In genomic region chr7:123750389-123751230, GRCh38 we compare ENCODE assay signal across 10 cellular contexts. TPM values are rescaled to one million over a fixed set of nuclear protein-coding genes. Genes with fewer than 3 reads are reported as not detected.
DNase-seq lines count a peak whose midpoint lies in the region; ATAC-seq, FAIRE-seq and TF ChIP-seq lines count a peak whose summit lies in the region.
"Had no signal": no experiment of that assay in that cellular context is flagged by ENCODE, and none has a peak within 500 bp of the region (broad histone marks: within the 10 kb centered on the region; RNA-seq: fewer than 3 reads in every experiment).

No MANE protein-coding gene starts in this region.

- CTCF ChIA-PET in A549 (lab: Yijun Ruan, JAX): interaction anchor here (0.9 to 3.8 kb wide), 5 partner anchors 11 to 115 kb away, joined by 3 to 16 read pairs (median 4); no protein-coding TSS in a partner anchor
- CTCF ChIA-PET in activated CD4-positive, alpha-beta memory T cell treated with anti-CD3 and anti-CD28 coated beads, Interleukin-2, amount 10 ng/mL, durations not matched to agents 7 days and 5 days (lab: Charles Lee): interaction anchor here (0.8 kb wide), 1 partner anchor 26 kb away, joined by 3 read pairs; no protein-coding TSS in a partner anchor

- peaks cover 29% of the 10 kb centered on the region for H3K4me1 Mint-ChIP-seq in activated CD4-positive, alpha-beta memory T cell treated with anti-CD3 and anti-CD28 coated beads, Interleukin-2, amount 10 ng/mL, durations not matched to agents 7 days and 5 days

- H3K9me3 ChIP-seq in A549 (no peaks in the 10 kb centered on the region), left lung (no peaks in the 10 kb centered on the region)

- DNase-seq in A549 (ENCODE audit: low read depth in 1 of 2, low spot score in 1 of 2) (no peak), GM18507 (ENCODE audit: extremely low spot score, insufficient read length, low read depth) (no peak), left lung (no peak), NCI-H748 treated with DMSO at 0.1 percent for 48 hours (lab: John Stamatoyannopoulos, UW) (no peak), OCI-M2 (lab: John Stamatoyannopoulos, UW; ENCODE audit: unreplicated experiment) (no peak), amygdala (lab: John Stamatoyannopoulos, UW) (no peak)
- no peak for DNase-seq in activated CD4-positive, alpha-beta memory T cell treated with anti-CD3 and anti-CD28 coated beads, Interleukin-2, amount 10 ng/mL, durations not matched to agents 7 days and 5 days
- DNase-seq: midbrain had no signal

- TF ChIP-seq POLR2A in A549 (IDR thresholded peaks at IDR 0.05; ENCODE audit: low read length): no peak

- H3K9me3 Mint-ChIP-seq in activated CD4-positive, alpha-beta memory T cell treated with anti-CD3 and anti-CD28 coated beads, Interleukin-2, amount 10 ng/mL, durations not matched to agents 7 days and 5 days: no peaks in the 10 kb centered on the region
- H3K9me3 Mint-ChIP-seq: central memory CD8-positive, alpha-beta T cell had no signal

- WGBS in A549 (ENCODE audit: missing lambda C conversion rate): 82% methylated on average over 2 of the region's 2 CpGs

- FAIRE-seq in A549 (lab: Jason Lieb, UNC): no peak
- peak; percentile 62 for FAIRE-seq in GM18507 (lab: Jason Lieb, UNC)

- no peak for TF ChIP-seq EP300 in A549 (IDR thresholded peaks at IDR 0.05)

- ATAC-seq in A549 (no peak), left lung (no peak), HG02885 (IDR thresholded peaks at IDR 0.05; ENCODE audit: poor library complexity, unreplicated experiment) (no peak)

- peaks cover 21% of the 10 kb centered on the region for H3K36me3 Mint-ChIP-seq in activated CD4-positive, alpha-beta memory T cell treated with anti-CD3 and anti-CD28 coated beads, Interleukin-2, amount 10 ng/mL, durations not matched to agents 7 days and 5 days (ENCODE audit: low read depth)

- no peaks in the 10 kb centered on the region for H3K27me3 ChIP-seq in left lung

- no peaks in the 10 kb centered on the region for H3K27me3 Mint-ChIP-seq in activated CD4-positive, alpha-beta memory T cell treated with anti-CD3 and anti-CD28 coated beads, Interleukin-2, amount 10 ng/mL, durations not matched to agents 7 days and 5 days
- H3K27me3 Mint-ChIP-seq: central memory CD8-positive, alpha-beta T cell had no signal

- intact Hi-C loops in left lung (cut with DNase I): no loop called here

- peak overlapping the region; percentile 25 for H3K4me3 Mint-ChIP-seq in activated CD4-positive, alpha-beta memory T cell treated with anti-CD3 and anti-CD28 coated beads, Interleukin-2, amount 10 ng/mL, durations not matched to agents 7 days and 5 days

- H3K27ac ChIP-seq in A549: peak overlapping the region in 1 of 2 experiments; percentile 94; a peak in 2 of 6 replicates
- peak overlapping the region in 1 of 2 donors; percentile 98 for H3K27ac ChIP-seq in left lung

- H3K4me3 ChIP-seq in A549 (peak overlapping the region; percentile 97; the same call in 2 of the 3 replicates), left lung (peak overlapping the region; percentile 77)

- H3K27ac Mint-ChIP-seq in activated CD4-positive, alpha-beta memory T cell treated with anti-CD3 and anti-CD28 coated beads, Interleukin-2, amount 10 ng/mL, durations not matched to agents 7 days and 5 days: no peak overlapping the region

- H3K4me1 ChIP-seq in A549 (peaks cover 37% of the 10 kb centered on the region), left lung (peaks cover 24 to 38% of the 10 kb centered on the region in 2 donors)

- H3K36me3 ChIP-seq in left lung: no peaks in the 10 kb centered on the region

- TF ChIP-seq CTCF in A549 (IDR thresholded peaks at IDR 0.05) (no peak), left lung (IDR thresholded peaks at IDR 0.05) (no peak)

- POLR2A ChIA-PET in A549 (lab: Yijun Ruan, JAX): interaction anchor here (2.6 to 3.0 kb wide), 2 partner anchors 20 to 23 kb away, joined by 18 to 28 read pairs; no protein-coding TSS in a partner anchor
- POLR2A ChIA-PET in activated CD4-positive, alpha-beta memory T cell treated with anti-CD3 and anti-CD28 coated beads, Interleukin-2, amount 10 ng/mL, durations not matched to agents 7 days and 5 days (lab: Charles Lee): interaction anchor here (2.3 kb wide), 1 partner anchor 1179 kb away, joined by 5 read pairs; the partner anchor contains the start of gene POT1

- H3K4me2 ChIP-seq in A549: peak overlapping the region; percentile 92

- TF ChIP-seq RAD21 in A549 (conservative IDR thresholded peaks at IDR 0.05 in 1 of 2, IDR thresholded peaks at IDR 0.05 in 1 of 2): no peak

TF ChIP-seq in A549, 52 proteins besides CTCF, POLR2A, EP300 and RAD21:
- TF ChIP-seq ESRRA (IDR thresholded peaks at IDR 0.05; ENCODE audit: borderline replicate concordance, low read length) (no peak), SMC3 (IDR thresholded peaks at IDR 0.05) (no peak), CEBPB (IDR thresholded peaks at IDR 0.05) (0 out of 4 replicates have a peak, but pooled peaks of 1 of the 2 experiments have one; percentile 3), BCL3 (IDR thresholded peaks at IDR 0.05) (no peak), KDM1A (IDR thresholded peaks at IDR 0.05; ENCODE audit: low read depth) (no peak)

RNA-seq across cellular contexts. Expression of gene WASL, which starts 1.8 kb away (rescaled TPM):
- polyA plus RNA-seq in A549 (2011; rRNA removed) (18.5 and 21.2 TPM in 2 replicates), A549 (2017; fragmentation: RNase III; extraction: RNeasy Plus Mini Kit Qiagen cat#74134 plus additional on column Dnase treatment) (18.6 to 21.0 TPM (median 20.2 TPM) in 3 replicates)
- polyA plus RNA-seq in A549 (2012; cell fraction: cytosol; rRNA removed): 7.1 and 9.5 TPM in 2 replicates
- polyA plus RNA-seq in A549 (2012; cell fraction: nucleus; rRNA removed): 5.2 and 5.6 TPM in 2 replicates
- 6.2 and 7.5 TPM in 2 replicates for polyA minus RNA-seq in A549 (2011; rRNA and poly(A)+ RNA removed)
- 1 to 10 TPM; 7.1 to 7.3 TPM for total RNA-seq in activated CD4-positive, alpha-beta memory T cell treated with anti-CD3 and anti-CD28 coated beads, Interleukin-2, amount 10 ng/mL, durations not matched to agents 7 days and 5 days
- total RNA-seq in left lung: 10 to 100 TPM; 30.4 to 40.6 TPM
